ENCODE assay signal across 2 cellular contexts in the genomic region with DNA sequence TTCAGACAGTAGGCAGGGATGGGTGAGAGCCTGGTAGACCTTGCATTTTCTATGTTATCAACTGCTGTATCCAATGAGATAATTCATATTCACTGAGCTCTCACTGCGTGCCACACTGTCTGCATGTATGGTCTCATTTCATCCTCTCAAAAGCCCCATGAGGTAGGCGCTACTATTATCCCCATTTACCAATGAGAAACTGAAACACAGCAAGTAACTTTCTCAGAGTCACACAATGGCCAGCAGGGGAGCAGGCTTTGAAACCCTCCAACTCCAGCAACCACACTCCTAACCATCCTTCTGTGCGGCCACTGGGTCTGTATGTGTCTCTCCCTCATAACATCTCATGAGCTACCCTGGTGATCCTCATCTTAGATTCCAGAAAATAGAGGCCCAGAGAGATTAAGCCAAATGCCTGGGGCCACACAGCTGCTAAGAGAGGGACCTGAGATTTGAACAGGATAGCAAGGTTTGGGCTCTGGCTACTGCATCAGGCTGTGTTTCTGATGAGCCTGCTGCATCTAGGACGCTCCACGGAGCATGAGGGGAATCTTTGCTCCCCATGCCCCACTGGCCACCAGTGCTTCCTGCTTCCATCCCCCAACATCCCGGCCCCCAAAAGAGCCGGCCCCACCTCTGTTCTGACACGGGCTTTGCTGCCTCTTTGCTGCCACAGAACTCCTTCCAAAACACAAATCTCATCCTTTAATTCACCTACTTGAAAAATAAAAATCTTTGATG.
TF ChIP-seq lines count a peak whose summit lies in the region.

No MANE protein-coding gene starts in this region.

TF ChIP-seq in A549, 52 proteins besides CTCF, POLR2A, EP300 and RAD21:
- TF ChIP-seq SMC3 (IDR thresholded peaks at IDR 0.05) (no peak), CEBPB (IDR thresholded peaks at IDR 0.05) (no peak), RARB (CRISPR knock-in tag; IDR thresholded peaks at IDR 0.05) (no peak)
TF ChIP-seq in A549: peak in this region for 0.

TF ChIP-seq in H1, 55 proteins besides CTCF, POLR2A, EP300 and RAD21:
- TF ChIP-seq CTBP2 (IDR thresholded peaks at IDR 0.05; ENCODE audit: borderline replicate concordance, insufficient read depth, insufficient read length, low read length) (no peak), SP2 (IDR thresholded peaks at IDR 0.05; ENCODE audit: low read length) (no peak), CHD2 (IDR thresholded peaks at IDR 0.05; ENCODE audit: low read length) (no peak), RBBP5 (IDR thresholded peaks at IDR 0.05; ENCODE audit: borderline replicate concordance, low read depth, low read length) (no peak), ASH2L (IDR thresholded peaks at IDR 0.05; ENCODE audit: low read length) (no peak), POU5F1 (IDR thresholded peaks at IDR 0.05; ENCODE audit: low read depth, low read length) (no peak), HDAC6 (IDR thresholded peaks at IDR 0.05; ENCODE audit: low read depth, low read length) (no peak), NANOG (IDR thresholded peaks at IDR 0.05; ENCODE audit: insufficient read depth, low read depth, low read length, poor library complexity, severe bottlenecking) (no peak), RNF2 (IDR thresholded peaks at IDR 0.05; ENCODE audit: borderline replicate concordance, low read depth, low read length, missing control alignments, poor library complexity, severe bottlenecking) (no peak), CHD1 (IDR thresholded peaks at IDR 0.05; ENCODE audit: low read depth, low read length) (no peak), SUZ12 (IDR thresholded peaks at IDR 0.05; ENCODE audit: low read length) (no peak), YY1 (IDR thresholded peaks at IDR 0.05; ENCODE audit: low read depth, low read length) (no peak), ZNF274 (IDR thresholded peaks at IDR 0.05; ENCODE audit: borderline replicate concordance, extremely low read depth, low read length) (no peak), RXRA (IDR thresholded peaks at IDR 0.05; ENCODE audit: insufficient read depth, low read depth, low read length) (no peak), SIRT6 (IDR thresholded peaks at IDR 0.05; ENCODE audit: low read length) (no peak), GABPA (IDR thresholded peaks at IDR 0.05; ENCODE audit: borderline replicate concordance, insufficient read depth, low read length) (no peak), SIX5 (IDR thresholded peaks at IDR 0.05; ENCODE audit: low read depth, low read length) (no peak)
- TF ChIP-seq, protein P1, sequence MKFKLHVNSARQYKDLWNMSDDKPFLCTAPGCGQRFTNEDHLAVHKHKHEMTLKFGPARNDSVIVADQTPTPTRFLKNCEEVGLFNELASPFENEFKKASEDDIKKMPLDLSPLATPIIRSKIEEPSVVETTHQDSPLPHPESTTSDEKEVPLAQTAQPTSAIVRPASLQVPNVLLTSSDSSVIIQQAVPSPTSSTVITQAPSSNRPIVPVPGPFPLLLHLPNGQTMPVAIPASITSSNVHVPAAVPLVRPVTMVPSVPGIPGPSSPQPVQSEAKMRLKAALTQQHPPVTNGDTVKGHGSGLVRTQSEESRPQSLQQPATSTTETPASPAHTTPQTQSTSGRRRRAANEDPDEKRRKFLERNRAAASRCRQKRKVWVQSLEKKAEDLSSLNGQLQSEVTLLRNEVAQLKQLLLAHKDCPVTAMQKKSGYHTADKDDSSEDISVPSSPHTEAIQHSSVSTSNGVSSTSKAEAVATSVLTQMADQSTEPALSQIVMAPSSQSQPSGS (IDR thresholded peaks at IDR 0.05; ENCODE audit: low read length): no peak
TF ChIP-seq in H1: peak in this region for 0.
